14 cellular contexts compared by ENCODE assay signal in genomic region chrX:136783159-136783558, GRCh38. TPM values are rescaled to one million over a fixed set of nuclear protein-coding genes. Genes with fewer than 3 reads are reported as not detected.
DNase-seq lines count a peak whose midpoint lies in the region; ATAC-seq, FAIRE-seq and TF ChIP-seq lines count a peak whose summit lies in the region.
"Had no signal": no experiment of that assay in that cellular context is flagged by ENCODE, and none has a peak within 500 bp of the region (broad histone marks: within the 10 kb centered on the region; RNA-seq: fewer than 3 reads in every experiment).

No MANE protein-coding gene starts in this region.

- no peak overlapping the region for H3K4me3 ChIP-seq in naive thymus-derived CD4-positive, alpha-beta T cell (ENCODE audit: low read length)

- CTCF ChIA-PET in activated naive CD4-positive, alpha-beta T cell treated with anti-CD3 and anti-CD28 coated beads for 36 hours (lab: Charles Lee) = no interaction called here
- CTCF ChIA-PET in naive thymus-derived CD4-positive, alpha-beta T cell (lab: Charles Lee) = no interaction called here

- DNase-seq in activated naive CD4-positive, alpha-beta T cell treated with anti-CD3 and anti-CD28 coated beads for 36 hours = no peak
- DNase-seq in T-helper 17 cell (no peak), HTR-8/SVneo (ENCODE audit: insufficient read length, low spot score) (no peak), GM12892 (ENCODE audit: insufficient read length) (no peak)
- no peak for DNase-seq in naive thymus-derived CD4-positive, alpha-beta T cell
- DNase-seq: CD4-positive, alpha-beta memory T cell; MM.1S; NCI-H1105; NCI-H1694; NCI-H524 treated with DMSO at 0.1 percent for 48 hours; SHP77 treated with DMSO at 0.1 percent for 48 hours had no signal

- intact Hi-C loops in activated naive CD4-positive, alpha-beta T cell treated with anti-CD3 and anti-CD28 coated beads for 36 hours (cut with micrococcal nuclease) = no loop called here
- intact Hi-C loops in naive thymus-derived CD4-positive, alpha-beta T cell (cut with micrococcal nuclease) = loop anchor here (5.0 to 10.0 kb wide), 4 partner anchors 66 to 288 kb away; partner anchors contain the start of gene HTATSF1 (in 1 of the 2)

- FAIRE-seq in HTR-8/SVneo (lab: Jason Lieb, UNC) (no peak), GM12892 (lab: Jason Lieb, UNC) (no peak)

- H3K9me3 Mint-ChIP-seq in activated naive CD4-positive, alpha-beta T cell treated with anti-CD3 and anti-CD28 coated beads, Interleukin-2, amount 50 U/mL, for 24 hours = no peaks in the 10 kb centered on the region
- no peaks in the 10 kb centered on the region for H3K9me3 Mint-ChIP-seq in activated naive CD4-positive, alpha-beta T cell treated with anti-CD3 and anti-CD28 coated beads for 36 hours
- peaks cover 0 to 2% (median 0%) of the 10 kb centered on the region in 11 donors for H3K9me3 Mint-ChIP-seq in naive thymus-derived CD4-positive, alpha-beta T cell

- no peaks in the 10 kb centered on the region for H3K27me3 Mint-ChIP-seq in activated naive CD4-positive, alpha-beta T cell treated with anti-CD3 and anti-CD28 coated beads, Interleukin-2, amount 50 U/mL, for 24 hours
- no peaks in the 10 kb centered on the region for H3K27me3 Mint-ChIP-seq in activated naive CD4-positive, alpha-beta T cell treated with anti-CD3 and anti-CD28 coated beads for 36 hours (ENCODE audit: low read depth)
- H3K27me3 Mint-ChIP-seq in T-helper 17 cell = no peaks in the 10 kb centered on the region
- no peaks in the 10 kb centered on the region for H3K27me3 Mint-ChIP-seq in naive thymus-derived CD4-positive, alpha-beta T cell
- H3K27me3 Mint-ChIP-seq: CD4-positive, alpha-beta memory T cell had no signal

- peaks cover 7 to 29% of the 10 kb centered on the region in 2 donors for H3K4me1 ChIP-seq in naive thymus-derived CD4-positive, alpha-beta T cell (ENCODE audit: control insufficient read depth in 2 of 2, insufficient read depth in 2 of 2, low read length in 2 of 2)

- peaks cover 10% of the 10 kb centered on the region; the same call in 1 of the 2 replicates for H3K36me3 ChIP-seq in KOPT-K1 (ENCODE audit: insufficient read depth, low read length)
- H3K36me3 ChIP-seq in naive thymus-derived CD4-positive, alpha-beta T cell (ENCODE audit: control insufficient read depth in 2 of 3, insufficient read depth in 3 of 3, low read length in 3 of 3) = no peaks in the 10 kb centered on the region

- peak overlapping the region; percentile 62 for H3K27ac ChIP-seq in KOPT-K1 (ENCODE audit: low read depth, low read length, poor library complexity, severe bottlenecking)
- H3K27ac ChIP-seq in naive thymus-derived CD4-positive, alpha-beta T cell (ENCODE audit: low read depth, low read length) = no peak overlapping the region
- H3K27ac ChIP-seq: KMS-11 had no signal

- H3K27ac Mint-ChIP-seq in activated naive CD4-positive, alpha-beta T cell treated with anti-CD3 and anti-CD28 coated beads, Interleukin-2, amount 50 U/mL, for 24 hours = peak overlapping the region; percentile 12
- no peak overlapping the region for H3K27ac Mint-ChIP-seq in activated naive CD4-positive, alpha-beta T cell treated with anti-CD3 and anti-CD28 coated beads for 36 hours
- H3K27ac Mint-ChIP-seq in T-helper 17 cell = peak overlapping the region; percentile 96
- peak overlapping the region in 7 of 9 donors; percentile 14 to 96 (median 40) for H3K27ac Mint-ChIP-seq in naive thymus-derived CD4-positive, alpha-beta T cell

- POLR2A ChIA-PET in naive thymus-derived CD4-positive, alpha-beta T cell (lab: Charles Lee) = no interaction called here

- H3K36me3 Mint-ChIP-seq in activated naive CD4-positive, alpha-beta T cell treated with anti-CD3 and anti-CD28 coated beads, Interleukin-2, amount 50 U/mL, for 24 hours = no peaks in the 10 kb centered on the region
- peaks cover 9% of the 10 kb centered on the region for H3K36me3 Mint-ChIP-seq in activated naive CD4-positive, alpha-beta T cell treated with anti-CD3 and anti-CD28 coated beads for 36 hours (ENCODE audit: low read depth)
- H3K36me3 Mint-ChIP-seq in T-helper 17 cell (ENCODE audit: low read depth) = no peaks in the 10 kb centered on the region
- peaks cover 0 to 22% (median 0%) of the 10 kb centered on the region in 5 donors for H3K36me3 Mint-ChIP-seq in naive thymus-derived CD4-positive, alpha-beta T cell

- no peak for ATAC-seq in T-helper 17 cell
- ATAC-seq in naive thymus-derived CD4-positive, alpha-beta T cell = no peak

- H3K9me3 ChIP-seq in KOPT-K1 (ENCODE audit: insufficient read depth, low read length, poor library complexity, severe bottlenecking) = no peaks in the 10 kb centered on the region
- H3K9me3 ChIP-seq in T-helper 17 cell (ENCODE audit: control insufficient read depth, low read length, poor library complexity, severe bottlenecking) = no peaks in the 10 kb centered on the region
- H3K9me3 ChIP-seq in naive thymus-derived CD4-positive, alpha-beta T cell (ENCODE audit: control insufficient read depth in 2 of 3, low read length in 3 of 3) = no peaks in the 10 kb centered on the region

- no peak for TF ChIP-seq POLR2A in GM12892 (IDR thresholded peaks at IDR 0.05; ENCODE audit: low read depth, low read length)

- H3K27me3 ChIP-seq in naive thymus-derived CD4-positive, alpha-beta T cell (ENCODE audit: control insufficient read depth in 2 of 2, insufficient read depth in 2 of 2, low read length in 2 of 2) = no peaks in the 10 kb centered on the region

- H3K4me3 Mint-ChIP-seq in activated naive CD4-positive, alpha-beta T cell treated with anti-CD3 and anti-CD28 coated beads, Interleukin-2, amount 50 U/mL, for 24 hours = no peak overlapping the region
- no peak overlapping the region for H3K4me3 Mint-ChIP-seq in activated naive CD4-positive, alpha-beta T cell treated with anti-CD3 and anti-CD28 coated beads for 36 hours
- no peak overlapping the region for H3K4me3 Mint-ChIP-seq in T-helper 17 cell
- peak overlapping the region in 4 of 10 donors; percentile 12 to 71 (median 42) for H3K4me3 Mint-ChIP-seq in naive thymus-derived CD4-positive, alpha-beta T cell

- H3K4me1 Mint-ChIP-seq in activated naive CD4-positive, alpha-beta T cell treated with anti-CD3 and anti-CD28 coated beads, Interleukin-2, amount 50 U/mL, for 24 hours = peaks cover 49% of the 10 kb centered on the region
- peaks cover 32% of the 10 kb centered on the region for H3K4me1 Mint-ChIP-seq in activated naive CD4-positive, alpha-beta T cell treated with anti-CD3 and anti-CD28 coated beads for 36 hours (ENCODE audit: low read depth)
- peaks cover 19% of the 10 kb centered on the region for H3K4me1 Mint-ChIP-seq in T-helper 17 cell
- peaks cover 17 to 50% (median 44%) of the 10 kb centered on the region in 7 donors for H3K4me1 Mint-ChIP-seq in naive thymus-derived CD4-positive, alpha-beta T cell

RNA-seq across cellular contexts. Expression of gene ARHGEF6, which starts 2.4 kb away (rescaled TPM):
- 10 to 100 TPM; 56.1 to 58.5 TPM for total RNA-seq in activated naive CD4-positive, alpha-beta T cell treated with anti-CD3 and anti-CD28 coated beads for 36 hours
- total RNA-seq in T-helper 17 cell = 10 to 100 TPM; 68.6 to 70.7 TPM
- 100 to 1,000 TPM in 1 of 5 experiments, 10 to 100 TPM in 4; 66.1 to 102 (median 81.5) TPM for total RNA-seq in naive thymus-derived CD4-positive, alpha-beta T cell
- 10 to 100 TPM; 88.2 to 99.0 TPM for polyA plus RNA-seq in naive thymus-derived CD4-positive, alpha-beta T cell
- 15.2 TPM for polyA plus RNA-seq in GM12892 (2012; ENCODE audit: missing spikeins)
